Comparison of ENCODE assay signal across 2 cellular contexts in genomic region chr15:45100884-45101622, GRCh38.
TF ChIP-seq lines count a peak whose summit lies in the region.

No MANE protein-coding gene starts in this region.

TF ChIP-seq in IMR-90, 13 proteins besides CTCF, POLR2A, EP300 and RAD21:
- no peak for TF ChIP-seq RFX5 (IDR thresholded peaks at IDR 0.05; ENCODE audit: low read depth, low read length)
- no peak for TF ChIP-seq BHLHE40 (IDR thresholded peaks at IDR 0.05; ENCODE audit: low read depth, low read length)
- no peak for TF ChIP-seq CEBPB (IDR thresholded peaks at IDR 0.05; ENCODE audit: low read depth, low read length)
- TF ChIP-seq MAZ (IDR thresholded peaks at IDR 0.05; ENCODE audit: borderline replicate concordance, low read depth, low read length): no peak
- no peak for TF ChIP-seq MAFK (IDR thresholded peaks at IDR 0.05; ENCODE audit: low read depth, low read length)
- TF ChIP-seq NFE2L2 (IDR thresholded peaks at IDR 0.05; ENCODE audit: low read depth, low read length): no peak
- TF ChIP-seq CHD1 (IDR thresholded peaks at IDR 0.05; ENCODE audit: low read depth, low read length): no peak
- TF ChIP-seq FOS (IDR thresholded peaks at IDR 0.05; ENCODE audit: low read depth, low read length): no peak
- no peak for TF ChIP-seq ELK1 (IDR thresholded peaks at IDR 0.05; ENCODE audit: borderline replicate concordance, low read depth, low read length)
- TF ChIP-seq RCOR1 (IDR thresholded peaks at IDR 0.05; ENCODE audit: insufficient replicate concordance, low read length): no peak

TF ChIP-seq in H1, 55 proteins besides CTCF, POLR2A, EP300 and RAD21:
- no peak for TF ChIP-seq POLR2AphosphoS5 (IDR thresholded peaks at IDR 0.05; ENCODE audit: low read depth, low read length)
